ENCODE assay signal across 34 cellular contexts in genomic region chr2:177733-178132, GRCh38.
A peak's percentile ranks its signal among the peaks of the same experiment; 100 is the strongest.
DNase-seq lines count a peak whose midpoint lies in the region; ATAC-seq, FAIRE-seq and TF ChIP-seq lines count a peak whose summit lies in the region.
"Had no signal": no experiment of that assay in that cellular context is flagged by ENCODE, and none has a peak within 500 bp of the region (broad histone marks: within the 10 kb centered on the region; RNA-seq: fewer than 3 reads in every experiment).

No MANE protein-coding gene starts in this region.

- peak overlapping the region; percentile 56 for H3K27ac Mint-ChIP-seq in activated naive CD4-positive, alpha-beta T cell treated with anti-CD3 and anti-CD28 coated beads, Interleukin-2, amount 50 U/mL, for 24 hours
- no peak overlapping the region for H3K27ac Mint-ChIP-seq in activated naive CD4-positive, alpha-beta T cell treated with anti-CD3 and anti-CD28 coated beads, Interleukin-2, amount 10 ng/mL, durations not matched to agents 7 days and 5 days
- H3K27ac Mint-ChIP-seq in nephron progenitor cell = peak overlapping the region; percentile 83
- H3K27ac Mint-ChIP-seq: activated CD4-positive, alpha-beta T cell treated with anti-CD3 and anti-CD28 coated beads, Interleukin-2, amount 10 ng/mL, durations not matched to agents 24 days and 14 days; activated T-cell treated with anti-CD3 and anti-CD28 coated beads, Interleukin-2, amount 50 U/mL, for 72 hours; progenitor cell of endocrine pancreas had no signal

- H3K4me3 Mint-ChIP-seq in activated naive CD4-positive, alpha-beta T cell treated with anti-CD3 and anti-CD28 coated beads, Interleukin-2, amount 50 U/mL, for 24 hours = peak overlapping the region; percentile 19
- H3K4me3 Mint-ChIP-seq in activated naive CD4-positive, alpha-beta T cell treated with anti-CD3 and anti-CD28 coated beads, Interleukin-2, amount 10 ng/mL, durations not matched to agents 7 days and 5 days = no peak overlapping the region
- no peak overlapping the region for H3K4me3 Mint-ChIP-seq in nephron progenitor cell
- H3K4me3 Mint-ChIP-seq: activated CD4-positive, alpha-beta T cell treated with anti-CD3 and anti-CD28 coated beads, Interleukin-2, amount 10 ng/mL, durations not matched to agents 24 days and 14 days; activated T-cell treated with anti-CD3 and anti-CD28 coated beads, Interleukin-2, amount 50 U/mL, for 72 hours had no signal

- no peaks in the 10 kb centered on the region for H3K27me3 Mint-ChIP-seq in activated naive CD4-positive, alpha-beta T cell treated with anti-CD3 and anti-CD28 coated beads, Interleukin-2, amount 50 U/mL, for 24 hours
- peaks cover 32% of the 10 kb centered on the region for H3K27me3 Mint-ChIP-seq in activated naive CD4-positive, alpha-beta T cell treated with anti-CD3 and anti-CD28 coated beads, Interleukin-2, amount 10 ng/mL, durations not matched to agents 7 days and 5 days
- peaks cover 2% of the 10 kb centered on the region for H3K27me3 Mint-ChIP-seq in nephron progenitor cell (ENCODE audit: low read depth, poor library complexity)

- H3K27ac ChIP-seq in foreskin keratinocyte = no peak overlapping the region
- H3K27ac ChIP-seq: heart right ventricle, neutrophil had no signal

- ATAC-seq in foreskin keratinocyte = peak; percentile 57
- ATAC-seq in HG03280 (IDR thresholded peaks at IDR 0.05; ENCODE audit: unreplicated experiment) = no peak
- ATAC-seq in GM18861 (IDR thresholded peaks at IDR 0.05; ENCODE audit: unreplicated experiment) = no peak
- ATAC-seq: activated T-cell treated with anti-CD3 and anti-CD28 coated beads, Interleukin-2, amount 50 U/mL, for 72 hours; heart right ventricle; sciatic nerve had no signal

- FAIRE-seq in H54 (lab: Jason Lieb, UNC) = no peak
- FAIRE-seq: colon, RCC 7860 had no signal

- DNase-seq in activated naive CD4-positive, alpha-beta T cell treated with anti-CD3 and anti-CD28 coated beads, Interleukin-2, amount 10 ng/mL, durations not matched to agents 7 days and 5 days = no peak
- DNase-seq in NCI-H345 (lab: John Stamatoyannopoulos, UW) (peak; percentile 56), foreskin keratinocyte (peak in 1 of 2 donors; percentile 46), nephron progenitor cell (no peak), H54 (ENCODE audit: insufficient read length, low spot score) (no peak)
- DNase-seq: ACHN; activated CD4-positive, alpha-beta T cell treated with anti-CD3 and anti-CD28 coated beads, Interleukin-2, amount 10 ng/mL, durations not matched to agents 24 days and 14 days; activated naive CD4-positive, alpha-beta T cell; activated T-cell treated with anti-CD3 and anti-CD28 coated beads, Interleukin-2, amount 50 U/mL, for 72 hours; amygdala; BE2C; DND-41; effector CD4-positive, alpha-beta T cell; erythroblast; foreskin fibroblast; heart right ventricle; Karpas-422; NCI-H1694 treated with DMSO at 0.1 percent for 48 hours; NCI-H446 treated with DMSO at 0.1 percent for 48 hours; NK-92 treated with Interleukin-12 subunit alpha and Interleukin-12 subunit beta, amount 100 ng/mL, for 24 hours; SIG-M5; stimulated activated CD4-positive, alpha-beta T cell treated with anti-CD3 and anti-CD28 coated beads, Interleukin-12 subunit alpha, Interleukin-12 subunit beta, amount 100 ng/mL, for 4 hours; stimulated activated CD4-positive, alpha-beta T cell treated with anti-CD3 and anti-CD28 coated beads, Interleukin-4, amount 100 ng/mL, for 1 hour; SW 1271; T1000 had no signal

- TF ChIP-seq CTCF in foreskin keratinocyte (conservative IDR thresholded peaks at IDR 0.05) (no peak), nephron progenitor cell (IDR thresholded peaks at IDR 0.05) (no peak)

- H3K27me3 ChIP-seq in foreskin keratinocyte = no peaks in the 10 kb centered on the region
- H3K27me3 ChIP-seq: BE2C, neutrophil had no signal

- CTCF ChIA-PET in activated naive CD4-positive, alpha-beta T cell treated with anti-CD3 and anti-CD28 coated beads, Interleukin-2, amount 10 ng/mL, durations not matched to agents 7 days and 5 days (lab: Charles Lee) = interaction anchor here (0.8 kb wide), 1 partner anchor 73 kb away, joined by 3 read pairs; no protein-coding TSS in a partner anchor

- peaks cover 44% of the 10 kb centered on the region for H3K4me1 Mint-ChIP-seq in activated naive CD4-positive, alpha-beta T cell treated with anti-CD3 and anti-CD28 coated beads, Interleukin-2, amount 50 U/mL, for 24 hours
- peaks cover 33% of the 10 kb centered on the region for H3K4me1 Mint-ChIP-seq in activated naive CD4-positive, alpha-beta T cell treated with anti-CD3 and anti-CD28 coated beads, Interleukin-2, amount 10 ng/mL, durations not matched to agents 7 days and 5 days
- H3K4me1 Mint-ChIP-seq in nephron progenitor cell = peaks cover 19% of the 10 kb centered on the region

- no peaks in the 10 kb centered on the region for H3K9me3 Mint-ChIP-seq in activated naive CD4-positive, alpha-beta T cell treated with anti-CD3 and anti-CD28 coated beads, Interleukin-2, amount 50 U/mL, for 24 hours
- H3K9me3 Mint-ChIP-seq in activated naive CD4-positive, alpha-beta T cell treated with anti-CD3 and anti-CD28 coated beads, Interleukin-2, amount 10 ng/mL, durations not matched to agents 7 days and 5 days = no peaks in the 10 kb centered on the region
- peaks cover 22% of the 10 kb centered on the region for H3K9me3 Mint-ChIP-seq in nephron progenitor cell
- H3K9me3 Mint-ChIP-seq: activated T-cell treated with anti-CD3 and anti-CD28 coated beads, Interleukin-2, amount 50 U/mL, for 72 hours had no signal

- TF ChIP-seq POLR2A in H54 (IDR thresholded peaks at IDR 0.05; ENCODE audit: low read depth, low read length) = no peak

- H3K4me1 ChIP-seq in foreskin keratinocyte = peaks cover 19% of the 10 kb centered on the region
- H3K4me1 ChIP-seq: BE2C, HAP-1 had no signal

- H3K36me3 Mint-ChIP-seq in activated naive CD4-positive, alpha-beta T cell treated with anti-CD3 and anti-CD28 coated beads, Interleukin-2, amount 50 U/mL, for 24 hours = no peaks in the 10 kb centered on the region
- H3K36me3 Mint-ChIP-seq in activated naive CD4-positive, alpha-beta T cell treated with anti-CD3 and anti-CD28 coated beads, Interleukin-2, amount 10 ng/mL, durations not matched to agents 7 days and 5 days = no peaks in the 10 kb centered on the region
- no peaks in the 10 kb centered on the region for H3K36me3 Mint-ChIP-seq in nephron progenitor cell (ENCODE audit: low read depth)
